Comparison of ENCODE assay signal across 1 cellular context in the genomic region with DNA sequence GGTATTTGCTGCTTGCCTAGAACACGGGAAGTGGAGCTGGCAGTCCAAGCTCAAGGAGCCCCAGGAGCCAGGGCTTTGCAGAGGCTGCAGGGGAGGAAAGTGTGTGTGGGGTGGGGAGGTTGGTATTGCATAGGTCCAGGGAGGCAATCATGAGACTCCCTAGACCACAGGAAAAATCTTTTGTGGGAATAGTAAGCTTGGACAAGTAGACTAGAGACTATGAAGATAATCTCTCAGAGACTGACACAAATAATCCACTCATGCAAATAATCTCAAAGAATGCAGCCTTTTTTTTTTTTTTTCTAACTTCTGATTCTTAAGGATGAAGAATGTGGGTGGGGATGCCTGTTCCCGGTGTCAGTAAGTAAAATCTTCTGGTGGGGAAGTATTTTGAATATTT.
A peak's percentile ranks its signal among the peaks of the same experiment; 100 is the strongest.
TF ChIP-seq lines count a peak whose summit lies in the region.

No MANE protein-coding gene starts in this region.

TF ChIP-seq in HEK293, 187 proteins besides CTCF, POLR2A, EP300 and RAD21 (continued from another document):
- TF ChIP-seq, protein P1, sequence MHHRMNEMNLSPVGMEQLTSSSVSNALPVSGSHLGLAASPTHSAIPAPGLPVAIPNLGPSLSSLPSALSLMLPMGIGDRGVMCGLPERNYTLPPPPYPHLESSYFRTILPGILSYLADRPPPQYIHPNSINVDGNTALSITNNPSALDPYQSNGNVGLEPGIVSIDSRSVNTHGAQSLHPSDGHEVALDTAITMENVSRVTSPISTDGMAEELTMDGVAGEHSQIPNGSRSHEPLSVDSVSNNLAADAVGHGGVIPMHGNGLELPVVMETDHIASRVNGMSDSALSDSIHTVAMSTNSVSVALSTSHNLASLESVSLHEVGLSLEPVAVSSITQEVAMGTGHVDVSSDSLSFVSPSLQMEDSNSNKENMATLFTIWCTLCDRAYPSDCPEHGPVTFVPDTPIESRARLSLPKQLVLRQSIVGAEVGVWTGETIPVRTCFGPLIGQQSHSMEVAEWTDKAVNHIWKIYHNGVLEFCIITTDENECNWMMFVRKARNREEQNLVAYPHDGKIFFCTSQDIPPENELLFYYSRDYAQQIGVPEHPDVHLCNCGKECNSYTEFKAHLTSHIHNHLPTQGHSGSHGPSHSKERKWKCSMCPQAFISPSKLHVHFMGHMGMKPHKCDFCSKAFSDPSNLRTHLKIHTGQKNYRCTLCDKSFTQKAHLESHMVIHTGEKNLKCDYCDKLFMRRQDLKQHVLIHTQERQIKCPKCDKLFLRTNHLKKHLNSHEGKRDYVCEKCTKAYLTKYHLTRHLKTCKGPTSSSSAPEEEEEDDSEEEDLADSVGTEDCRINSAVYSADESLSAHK (tag by site-specific recombination; IDR thresholded peaks at IDR 0.05), result no peak
- TF ChIP-seq GLIS1 (tag by site-specific recombination; IDR thresholded peaks at IDR 0.05), result peak; percentile 55
